In genomic region chr7:99505324-99505662, GRCh38 we compare ENCODE assay signal across 8 cellular contexts. TPM values are rescaled to one million over a fixed set of nuclear protein-coding genes. Genes with fewer than 3 reads are reported as not detected.
DNase-seq lines count a peak whose midpoint lies in the region; ATAC-seq and TF ChIP-seq lines count a peak whose summit lies in the region.

No MANE protein-coding gene starts in this region.

- no peaks in the 10 kb centered on the region for H3K36me3 Mint-ChIP-seq in natural killer cell

- TF ChIP-seq CTCF in KMS-11 (conservative IDR thresholded peaks at IDR 0.05; ENCODE audit: low read depth, low read length) (no peak), natural killer cell (IDR thresholded peaks at IDR 0.05) (no peak), GM10248 (IDR thresholded peaks at IDR 0.05; ENCODE audit: control extremely low read depth, extremely low read depth, low read depth, missing control alignments) (no peak)

- H3K4me1 Mint-ChIP-seq in natural killer cell: peaks cover 18 to 19% of the 10 kb centered on the region in 2 donors

- CTCF ChIA-PET in GM10248 (lab: Yijun Ruan, JAX): interaction anchor here (1.0 to 1.3 kb wide), 2 partner anchors 22 to 45 kb away, joined by 3 read pairs; no protein-coding TSS in a partner anchor

- POLR2A ChIA-PET in GM10248 (lab: Yijun Ruan, JAX): interaction anchor here (0.6 to 1.5 kb wide), 7 partner anchors 13 to 97 kb away, joined by 3 to 7 read pairs (median 3); partner anchors contain the start of genes BUD31, PDAP1 and ZNF655

- peak overlapping the region; percentile 95 to 96 for H3K27ac Mint-ChIP-seq in natural killer cell

- peak overlapping the region; percentile 43 for H3K27ac ChIP-seq in KMS-11
- peak overlapping the region; percentile 97 for H3K27ac ChIP-seq in cingulate gyrus (ENCODE audit: low read depth, low read length)

- H3K27me3 Mint-ChIP-seq in natural killer cell (ENCODE audit: low read depth in 2 of 2): no peaks in the 10 kb centered on the region

- no peaks in the 10 kb centered on the region for H4K20me1 ChIP-seq in KMS-11 (ENCODE audit: insufficient read depth)

- H3K9ac ChIP-seq in KMS-11: peak overlapping the region; percentile 49

- peak overlapping the region; percentile 92 for H2AFZ ChIP-seq in KMS-11 (ENCODE audit: low read depth)

- peak overlapping the region; percentile 52 for H3K4me3 ChIP-seq in KMS-11 (IDR thresholded peaks at IDR 0.05; ENCODE audit: insufficient read depth, low read depth, low read length)

- DNase-seq in natural killer cell (no peak), ACHN (no peak), SKM-1 (lab: John Stamatoyannopoulos, UW; ENCODE audit: unreplicated experiment) (no peak), GM10248 (ENCODE audit: extremely low spot score) (no peak)

- H3K79me2 ChIP-seq in KMS-11 (ENCODE audit: insufficient read depth, low read depth): peaks cover 27% of the 10 kb centered on the region; the same call in 1 of the 2 replicates

- no peaks in the 10 kb centered on the region for H3K36me3 ChIP-seq in KMS-11 (ENCODE audit: insufficient read depth)

- no peaks in the 10 kb centered on the region for H3K9me3 Mint-ChIP-seq in natural killer cell

- peak overlapping the region; percentile 60 for H3K4me2 ChIP-seq in KMS-11

- no peaks in the 10 kb centered on the region for H3K27me3 ChIP-seq in KMS-11 (ENCODE audit: insufficient read depth, low read depth)

- in situ Hi-C loops in ACHN (cut with HindIII; ENCODE audit: low pct_ligation_motif_present, low pct_unique_long_range_greater_than_20kb, low sequenced_read_pairs): no loop called here

- intact Hi-C loops in natural killer cell (cut with micrococcal nuclease): loop anchor here (2.0 to 10.0 kb wide), 2 partner anchors 96 to 130 kb away; partner anchors contain the start of genes ARPC1B, BUD31 and PDAP1

- peaks cover 21% of the 10 kb centered on the region for H3K4me1 ChIP-seq in KMS-11 (ENCODE audit: low read depth, poor library complexity, severe bottlenecking)

- peak; percentile 6 for ATAC-seq in GM18517 (IDR thresholded peaks at IDR 0.05; ENCODE audit: unreplicated experiment)
- ATAC-seq in natural killer cell: no peak
- no peak for ATAC-seq in HG03565 (IDR thresholded peaks at IDR 0.05; ENCODE audit: unreplicated experiment)

- H3K4me3 Mint-ChIP-seq in natural killer cell: peak overlapping the region; percentile 98

RNA-seq across cellular contexts. Expression of gene ZKSCAN5, which starts 0.8 kb away (rescaled TPM):
- 1 to 10 TPM; 6.8 to 9.7 (median 7.4) TPM for total RNA-seq in natural killer cell

RNA-seq across cellular contexts. Expression of gene ZNF394, which starts 5.2 kb away (rescaled TPM):
- 100 to 1,000 TPM; 188 to 237 (median 215) TPM for total RNA-seq in natural killer cell

RNA-seq across cellular contexts. Expression of gene ZNF789, which starts 32.6 kb away (rescaled TPM):
- total RNA-seq in natural killer cell: 10 to 100 TPM; 16.7 to 18.6 (median 16.8) TPM

RNA-seq across cellular contexts. Expression of gene ATP5MF, which starts 39.3 kb away (rescaled TPM):
- total RNA-seq in natural killer cell: 100 to 1,000 TPM in 2 of 3 donors, 10 to 100 TPM in 1; 90.8 to 123 (median 111) TPM

RNA-seq across cellular contexts. Expression of gene FAM200A, which starts 46.6 kb away (rescaled TPM):
- total RNA-seq in natural killer cell: 1 to 10 TPM; 2.3 to 3.1 (median 2.6) TPM
